In genomic region chr10:63120554-63120953, GRCh38 we compare ENCODE assay signal across 16 cellular contexts. TPM values are rescaled to one million over a fixed set of nuclear protein-coding genes. Genes with fewer than 3 reads are reported as not detected.
DNase-seq lines count a peak whose midpoint lies in the region; ATAC-seq and TF ChIP-seq lines count a peak whose summit lies in the region.
"Had no signal": no experiment of that assay in that cellular context is flagged by ENCODE, and none has a peak within 500 bp of the region (broad histone marks: within the 10 kb centered on the region; RNA-seq: fewer than 3 reads in every experiment).

No MANE protein-coding gene starts in this region.

- TF ChIP-seq CTCF in HFF-Myc (IDR thresholded peaks at IDR 0.05; ENCODE audit: low read depth, low read length, missing control alignments): no peak
- no peak for TF ChIP-seq CTCF in left ventricle myocardium inferior (IDR thresholded peaks at IDR 0.05; ENCODE audit: borderline replicate concordance)

- no peak overlapping the region for H3K9ac ChIP-seq in subcutaneous abdominal adipose tissue (ENCODE audit: low read length in 5 of 5)
- H3K9ac ChIP-seq: KMS-11 had no signal

- H3K4me3 ChIP-seq in HFF-Myc (replicated peaks; ENCODE audit: low read depth, low read length) (no peak overlapping the region), left ventricle myocardium inferior (no peak overlapping the region), subcutaneous abdominal adipose tissue (ENCODE audit: low read depth in 1 of 5, low read length in 5 of 5) (no peak overlapping the region)
- H3K4me3 ChIP-seq: right lobe of liver, thoracic aorta had no signal

- H3K27me3 ChIP-seq in left ventricle myocardium inferior (ENCODE audit: low read depth) (no peaks in the 10 kb centered on the region), subcutaneous abdominal adipose tissue (ENCODE audit: control insufficient read depth in 5 of 5, insufficient read depth in 4 of 5, low read length in 5 of 5) (no peaks in the 10 kb centered on the region)
- H3K27me3 ChIP-seq: right lobe of liver had no signal

- H3K9me3 ChIP-seq in left ventricle myocardium inferior (replicated peaks): no peaks in the 10 kb centered on the region
- no peaks in the 10 kb centered on the region for H3K9me3 ChIP-seq in subcutaneous abdominal adipose tissue (ENCODE audit: control insufficient read depth in 5 of 5, low read length in 5 of 5)
- H3K9me3 ChIP-seq: right lobe of liver, thoracic aorta had no signal

- H3K4me1 ChIP-seq in left ventricle myocardium inferior (peaks cover 12% of the 10 kb centered on the region), subcutaneous abdominal adipose tissue (ENCODE audit: control insufficient read depth in 5 of 5, insufficient read depth in 5 of 5, low read length in 5 of 5) (peaks cover 0 to 20% (median 18%) of the 10 kb centered on the region in 5 donors)

- H3K36me3 ChIP-seq in left ventricle myocardium inferior: no peaks in the 10 kb centered on the region
- H3K36me3 ChIP-seq in subcutaneous abdominal adipose tissue (ENCODE audit: control insufficient read depth in 5 of 5, insufficient read depth in 5 of 5, low read length in 5 of 5): no peaks in the 10 kb centered on the region
- H3K36me3 ChIP-seq: right lobe of liver, thoracic aorta had no signal

- intact Hi-C loops in left ventricle myocardium inferior (cut with micrococcal nuclease): no loop called here

- DNase-seq in HFF-Myc (ENCODE audit: extremely low read depth, low read depth): peak; percentile 61
- DNase-seq in amniotic epithelial cell (ENCODE audit: low read depth): peak; percentile 95
- no peak for DNase-seq in left ventricle myocardium inferior
- DNase-seq in HPDE6-E6E7 (ENCODE audit: extremely low spot score): no peak
- DNase-seq: amygdala; DND-41; effector CD4-positive, alpha-beta T cell; midbrain; right lobe of liver; RPMI8226 had no signal

- ATAC-seq in HG03439 (IDR thresholded peaks at IDR 0.05; ENCODE audit: unreplicated experiment): no peak
- ATAC-seq in HG03457 (IDR thresholded peaks at IDR 0.05; ENCODE audit: unreplicated experiment): no peak
- ATAC-seq: HCT116, right lobe of liver had no signal

- H3K27ac ChIP-seq in left ventricle myocardium inferior (replicated peaks): peak overlapping the region; percentile 49
- H3K27ac ChIP-seq in subcutaneous abdominal adipose tissue (ENCODE audit: low read depth, low read length): peak overlapping the region; percentile 60
- H3K27ac ChIP-seq: KMS-11, right lobe of liver, thoracic aorta had no signal

RNA-seq across cellular contexts. Expression of gene NRBF2, which starts 12.6 kb away (rescaled TPM):
- total RNA-seq in left ventricle myocardium inferior: 8.9 TPM

Comparison
In these comparisons a context has a peak if more than half of its experiments do, and no peak if none do; other contexts are left out.
1. DNase-seq: peak in HFF-Myc (single experiment) and amniotic epithelial cell (single experiment); none in left ventricle myocardium inferior (single experiment) and HPDE6-E6E7 (single experiment).